Comparison of ENCODE assay signal across 17 cellular contexts in the genomic region with DNA sequence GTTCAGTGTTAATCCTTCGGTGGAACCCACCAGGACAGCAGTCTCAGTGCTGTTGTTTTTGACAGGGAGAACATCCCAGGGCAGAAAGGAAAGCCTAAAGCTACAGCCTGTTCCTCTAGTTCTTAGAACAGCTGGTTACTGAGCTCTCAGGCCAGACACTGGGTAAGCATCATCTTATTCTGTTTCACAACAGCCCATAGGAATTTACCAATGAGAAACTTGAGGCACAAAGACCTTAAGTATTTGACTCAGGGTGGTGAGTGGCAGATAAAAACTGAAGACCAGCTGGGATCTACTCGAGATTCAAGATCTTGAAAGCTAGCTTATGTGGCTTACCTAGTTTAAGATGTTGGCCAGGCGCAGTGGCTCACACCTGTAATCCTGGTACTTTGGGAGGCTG. TPM values are rescaled to one million over a fixed set of nuclear protein-coding genes. Genes with fewer than 3 reads are reported as not detected.
DNase-seq lines count a peak whose midpoint lies in the region; ATAC-seq and TF ChIP-seq lines count a peak whose summit lies in the region.
"Had no signal": no experiment of that assay in that cellular context is flagged by ENCODE, and none has a peak within 500 bp of the region (broad histone marks: within the 10 kb centered on the region; RNA-seq: fewer than 3 reads in every experiment).

No MANE protein-coding gene starts in this region.

- WGBS in IMR-90 (ENCODE audit: extremely low coverage in 2 of 2, insufficient read length in 1 of 2), 2 experiments = no CpG with 5 or more reads among the region's 3 CpGs
- WGBS in hepatocyte (ENCODE audit: low lambda C conversion rate, missing lambda C conversion rate) = 80% methylated on average over 3 of the region's 3 CpGs

- H3K4me2 ChIP-seq in IMR-90 (ENCODE audit: low read depth, low read length) (no peak overlapping the region), hepatocyte (no peak overlapping the region)
- H3K4me2 ChIP-seq: BLaER1 had no signal

- H4K5ac ChIP-seq in IMR-90 (ENCODE audit: low read depth, low read length) = no peak overlapping the region

- no peak for TF ChIP-seq RAD21 in IMR-90 (IDR thresholded peaks at IDR 0.05; ENCODE audit: low read length)

- H3K79me1 ChIP-seq in IMR-90 (ENCODE audit: low read depth in 1 of 2, low read length in 2 of 2) = no peaks in the 10 kb centered on the region

- intact Hi-C loops in IMR-90 (cut with micrococcal nuclease) = loop anchor here (5.0 kb wide), 2 partner anchors 608 to 773 kb away; no protein-coding TSS in a partner anchor

- H3K79me2 ChIP-seq in hepatocyte = no peaks in the 10 kb centered on the region

- H3K4ac ChIP-seq in IMR-90 (ENCODE audit: low read depth, low read length) = no peak overlapping the region

- in situ Hi-C loops in IMR-90 (cut with MboI; ENCODE audit: low sequenced_read_pairs) = loop anchor here (10.0 to 25.0 kb wide), 3 partner anchors 350 to 770 kb away; partner anchors contain the start of genes DTL and INTS7

- no peak overlapping the region for H3K56ac ChIP-seq in IMR-90 (ENCODE audit: extremely low read depth, insufficient read depth, low read length)

- H3K23ac ChIP-seq in IMR-90 (ENCODE audit: low read depth, low read length) = no peak overlapping the region

- H2BK5ac ChIP-seq in IMR-90 (ENCODE audit: low read depth, low read length, poor library complexity, severe bottlenecking) = no peak overlapping the region

- no peak overlapping the region for H3K18ac ChIP-seq in IMR-90 (ENCODE audit: low read depth, low read length)

- H2AFZ ChIP-seq in IMR-90 (replicated peaks; ENCODE audit: low read length, poor library complexity) = no peak overlapping the region
- H2AFZ ChIP-seq in hepatocyte = no peak overlapping the region

- H4K20me1 ChIP-seq in IMR-90 (ENCODE audit: insufficient read depth, low read length) (no peaks in the 10 kb centered on the region), hepatocyte (ENCODE audit: insufficient read depth, poor library complexity, severe bottlenecking) (no peaks in the 10 kb centered on the region)
- H4K20me1 ChIP-seq: BLaER1 had no signal

- peak; percentile 33 for ATAC-seq in IMR-90 (ENCODE audit: low read depth)
- ATAC-seq: Panc1 had no signal

- H4K8ac ChIP-seq in IMR-90 (ENCODE audit: low read depth in 2 of 2, low read length in 2 of 2) = no peak overlapping the region

- H3K36me3 ChIP-seq in IMR-90 (ENCODE audit: control insufficient read depth, insufficient read depth, low read length) = no peaks in the 10 kb centered on the region
- no peaks in the 10 kb centered on the region for H3K36me3 ChIP-seq in hepatocyte (replicated peaks; ENCODE audit: insufficient read depth, low read depth)
- H3K36me3 ChIP-seq: BLaER1 had no signal

- no TSS peak for BruUV-seq in IMR-90 (replicated peaks; lab: Mats Ljungman, UMichigan)

- no peaks in the 10 kb centered on the region for H3K9me2 ChIP-seq in hepatocyte (replicated peaks; ENCODE audit: insufficient read depth)

- no peak overlapping the region for H3K9ac ChIP-seq in IMR-90 (ENCODE audit: low read depth, low read length)
- H3K9ac ChIP-seq: BLaER1 had no signal

- no peak overlapping the region for H2BK20ac ChIP-seq in IMR-90 (ENCODE audit: low read depth, low read length)

- H2BK15ac ChIP-seq in IMR-90 (ENCODE audit: low read depth, low read length) = no peak overlapping the region

- H2AK5ac ChIP-seq in IMR-90 (ENCODE audit: low read depth, low read length) = no peak overlapping the region

- CTCF ChIA-PET in IMR-90 (lab: Yijun Ruan, JAX) = interaction anchor here (0.9 to 1.0 kb wide), 3 partner anchors 13 to 772 kb away, joined by 3 read pairs; no protein-coding TSS in a partner anchor

- DNase-seq in AG09309 (ENCODE audit: low read depth) = peak; percentile 13
- DNase-seq in IMR-90 = peak; percentile 41
- DNase-seq in epithelial cell of esophagus (ENCODE audit: low read depth) = peak; percentile 29
- DNase-seq in hepatocyte (ENCODE audit: low spot score) = peak; percentile 16
- DNase-seq in NCI-H1436 treated with DMSO at 0.1 percent for 48 hours (lab: John Stamatoyannopoulos, UW) = no peak
- no peak for DNase-seq in MV-4-11 (lab: John Stamatoyannopoulos, UW)
- DNase-seq in DMS79 treated with DMSO at 0.1 percent for 48 hours (lab: John Stamatoyannopoulos, UW) = no peak
- DNase-seq: ACHN; CD8-positive, alpha-beta memory T cell; Karpas-422; NCI-H1417; NCI-H2081 treated with DMSO at 0.1 percent for 48 hours; NCI-H226; NCI-H69; Right ventricle myocardium superior had no signal

- H3K27ac ChIP-seq in IMR-90 (ENCODE audit: insufficient read depth, low read length) (no peak overlapping the region), hepatocyte (no peak overlapping the region)
- H3K27ac ChIP-seq: BLaER1 had no signal

- H3K4me1 ChIP-seq in IMR-90 (ENCODE audit: control insufficient read depth, insufficient read depth, low read length) = no peaks in the 10 kb centered on the region
- H3K4me1 ChIP-seq in hepatocyte (ENCODE audit: insufficient read depth) = no peaks in the 10 kb centered on the region

- H3K27me3 ChIP-seq in IMR-90 (ENCODE audit: control insufficient read depth, insufficient read depth, low read length) = peaks cover 8% of the 10 kb centered on the region
- no peaks in the 10 kb centered on the region for H3K27me3 ChIP-seq in hepatocyte
- H3K27me3 ChIP-seq: BLaER1 had no signal

- H2AK9ac ChIP-seq in IMR-90 (replicated peaks; ENCODE audit: low read depth, low read length, poor library complexity) = no peak overlapping the region

- dilution Hi-C loops in IMR-90 (cut with HindIII; ENCODE audit: low sequenced_read_pairs, unreplicated experiment) = no loop called here

- H3K14ac ChIP-seq in IMR-90 (replicated peaks; ENCODE audit: low read depth, low read length) = no peak overlapping the region

- H3K4me3 ChIP-seq in AG09309 (ENCODE audit: control insufficient read depth, low read depth, low read length) (no peak overlapping the region), IMR-90 (ENCODE audit: insufficient read depth, low read depth, low read length) (no peak overlapping the region), epithelial cell of esophagus (ENCODE audit: low read length) (no peak overlapping the region), hepatocyte (no peak overlapping the region)
- H3K4me3 ChIP-seq: BLaER1 had no signal

- H3K9me1 ChIP-seq in IMR-90 (ENCODE audit: insufficient read depth, low read length) = no peaks in the 10 kb centered on the region

- TF ChIP-seq CTCF in AG09309 (IDR thresholded peaks at IDR 0.05; ENCODE audit: control insufficient read depth, insufficient read depth, low read depth, low read length, missing control alignments) (no peak), IMR-90 (conservative IDR thresholded peaks at IDR 0.05; ENCODE audit: low read depth, low read length) (no peak), epithelial cell of esophagus (IDR thresholded peaks at IDR 0.05; ENCODE audit: insufficient read depth, low read depth, low read length, missing control alignments) (no peak), hepatocyte (IDR thresholded peaks at IDR 0.05; ENCODE audit: poor library complexity) (no peak)

- H3K9me3 ChIP-seq in IMR-90 (ENCODE audit: control insufficient read depth, insufficient read depth, low read length) (no peaks in the 10 kb centered on the region), hepatocyte (ENCODE audit: low read depth) (no peaks in the 10 kb centered on the region)
- H3K9me3 ChIP-seq: BLaER1 had no signal

- no peak overlapping the region for H4K91ac ChIP-seq in IMR-90 (ENCODE audit: insufficient read depth, low read depth, low read length)

- POLR2A ChIA-PET in IMR-90 (lab: Charles Lee; ENCODE audit: unreplicated experiment) = interaction anchor here (0.5 kb wide), 1 partner anchor 13 kb away, joined by 3 read pairs; no protein-coding TSS in a partner anchor

- H2BK120ac ChIP-seq in IMR-90 (ENCODE audit: low read depth, low read length) = no peak overlapping the region

- TF ChIP-seq POLR2A in IMR-90 (IDR thresholded peaks at IDR 0.05; ENCODE audit: low read depth, low read length) = no peak

TF ChIP-seq in IMR-90, 13 proteins besides CTCF, POLR2A, EP300 and RAD21:
- TF ChIP-seq NFE2L2 (IDR thresholded peaks at IDR 0.05; ENCODE audit: low read depth, low read length) (no peak), CEBPB (IDR thresholded peaks at IDR 0.05; ENCODE audit: low read depth, low read length) (peak; percentile 24; the same call in 1 of the 2 replicates), CHD1 (IDR thresholded peaks at IDR 0.05; ENCODE audit: low read depth, low read length) (no peak), FOS (IDR thresholded peaks at IDR 0.05; ENCODE audit: low read depth, low read length) (no peak)

RNA-seq across cellular contexts. Expression of gene NEK2, which starts 9.4 kb away (rescaled TPM):
- total RNA-seq in IMR-90 (2012; rRNA removed) = 26.0 and 35.0 TPM in 2 replicates
- polyA plus RNA-seq in IMR-90 (2012; rRNA removed) = 8.8 and 9.9 TPM in 2 replicates
- 2.7 and 6.4 TPM in 2 replicates for polyA plus RNA-seq in IMR-90 (2012; cell fraction: cytosol; rRNA removed)
- 0.98 and 2.7 TPM in 2 replicates for polyA plus RNA-seq in IMR-90 (2012; cell fraction: nucleus; rRNA removed; ENCODE audit: low replicate concordance)
- total RNA-seq in hepatocyte = 7.1 and 10.6 TPM in 2 replicates
- 4.9 and 5.3 TPM in 2 replicates for polyA plus RNA-seq in hepatocyte
- total RNA-seq: Right ventricle myocardium superior had no signal

Comparison
In these comparisons a context has a peak if more than half of its experiments do, and no peak if none do; other contexts are left out.
1. DNase-seq: peak in AG09309 (single experiment), IMR-90 (single experiment), epithelial cell of esophagus (single experiment) and hepatocyte (single experiment); none in NCI-H1436 treated with DMSO at 0.1 percent for 48 hours (single experiment), MV-4-11 (single experiment) and DMS79 treated with DMSO at 0.1 percent for 48 hours (single experiment).